Comparison of ENCODE assay signal across 1 cellular context in genomic region chr18:812123-812672, GRCh38.
TF ChIP-seq lines count a peak whose summit lies in the region.

TSS of gene YES1 (minus strand) at chr18:812242. CDS start at chr18:756827, 55,415 bp downstream.

TF ChIP-seq in K562, 482 proteins besides CTCF, POLR2A, EP300 and RAD21 (continued from another document and continues in another):
- TF ChIP-seq TOE1 (IDR thresholded peaks at IDR 0.05; ENCODE audit: borderline replicate concordance) = no peak
- TF ChIP-seq TOE1 (CRISPR knock-in tag; IDR thresholded peaks at IDR 0.05; ENCODE audit: borderline replicate concordance, low read depth) = no peak
- TF ChIP-seq MEIS2 (IDR thresholded peaks at IDR 0.05; ENCODE audit: partially characterized antibody) = peak; percentile 51
- peak in 1 of 2 experiments; percentile 43; a peak in 1 of 4 replicates for TF ChIP-seq TBL1XR1 (IDR thresholded peaks at IDR 0.05; ENCODE audit: low read length in 2 of 2)
- no peak for TF ChIP-seq TAL1 (IDR thresholded peaks at IDR 0.05)
- TF ChIP-seq HLTF (IDR thresholded peaks at IDR 0.05) = no peak
- TF ChIP-seq IRF9 (tag; IDR thresholded peaks at IDR 0.05) = no peak
- TF ChIP-seq RNF2 (IDR thresholded peaks at IDR 0.05) = no peak
- no peak for TF ChIP-seq PYGO2 (tag; IDR thresholded peaks at IDR 0.05)
- 0 out of 2 replicates have a peak, but pooled peaks have one; percentile 23 for TF ChIP-seq JUNB (CRISPR knock-in tag; conservative IDR thresholded peaks at IDR 0.05)
- TF ChIP-seq ETV1 (tag; conservative IDR thresholded peaks at IDR 0.05; ENCODE audit: low read depth) = no peak
- no peak for TF ChIP-seq ZNF143 (CRISPR knock-in tag; IDR thresholded peaks at IDR 0.05)
- TF ChIP-seq FIP1L1 (IDR thresholded peaks at IDR 0.05; ENCODE audit: low read depth, low read length, poor library complexity, severe bottlenecking) = peak; percentile 83
- no peak for TF ChIP-seq GTF2A2 (tag; IDR thresholded peaks at IDR 0.05)
- TF ChIP-seq GTF2F1 (IDR thresholded peaks at IDR 0.05; ENCODE audit: low read depth, low read length) = 0 out of 2 replicates have a peak, but pooled peaks have one; percentile 45
- TF ChIP-seq STAT5B (CRISPR knock-in tag; IDR thresholded peaks at IDR 0.05) = no peak
- TF ChIP-seq MTF1 (CRISPR knock-in tag; IDR thresholded peaks at IDR 0.05; ENCODE audit: borderline replicate concordance) = no peak
- no peak for TF ChIP-seq CHD7 (IDR thresholded peaks at IDR 0.05; ENCODE audit: low read depth, low read length)
- TF ChIP-seq, protein P1, sequence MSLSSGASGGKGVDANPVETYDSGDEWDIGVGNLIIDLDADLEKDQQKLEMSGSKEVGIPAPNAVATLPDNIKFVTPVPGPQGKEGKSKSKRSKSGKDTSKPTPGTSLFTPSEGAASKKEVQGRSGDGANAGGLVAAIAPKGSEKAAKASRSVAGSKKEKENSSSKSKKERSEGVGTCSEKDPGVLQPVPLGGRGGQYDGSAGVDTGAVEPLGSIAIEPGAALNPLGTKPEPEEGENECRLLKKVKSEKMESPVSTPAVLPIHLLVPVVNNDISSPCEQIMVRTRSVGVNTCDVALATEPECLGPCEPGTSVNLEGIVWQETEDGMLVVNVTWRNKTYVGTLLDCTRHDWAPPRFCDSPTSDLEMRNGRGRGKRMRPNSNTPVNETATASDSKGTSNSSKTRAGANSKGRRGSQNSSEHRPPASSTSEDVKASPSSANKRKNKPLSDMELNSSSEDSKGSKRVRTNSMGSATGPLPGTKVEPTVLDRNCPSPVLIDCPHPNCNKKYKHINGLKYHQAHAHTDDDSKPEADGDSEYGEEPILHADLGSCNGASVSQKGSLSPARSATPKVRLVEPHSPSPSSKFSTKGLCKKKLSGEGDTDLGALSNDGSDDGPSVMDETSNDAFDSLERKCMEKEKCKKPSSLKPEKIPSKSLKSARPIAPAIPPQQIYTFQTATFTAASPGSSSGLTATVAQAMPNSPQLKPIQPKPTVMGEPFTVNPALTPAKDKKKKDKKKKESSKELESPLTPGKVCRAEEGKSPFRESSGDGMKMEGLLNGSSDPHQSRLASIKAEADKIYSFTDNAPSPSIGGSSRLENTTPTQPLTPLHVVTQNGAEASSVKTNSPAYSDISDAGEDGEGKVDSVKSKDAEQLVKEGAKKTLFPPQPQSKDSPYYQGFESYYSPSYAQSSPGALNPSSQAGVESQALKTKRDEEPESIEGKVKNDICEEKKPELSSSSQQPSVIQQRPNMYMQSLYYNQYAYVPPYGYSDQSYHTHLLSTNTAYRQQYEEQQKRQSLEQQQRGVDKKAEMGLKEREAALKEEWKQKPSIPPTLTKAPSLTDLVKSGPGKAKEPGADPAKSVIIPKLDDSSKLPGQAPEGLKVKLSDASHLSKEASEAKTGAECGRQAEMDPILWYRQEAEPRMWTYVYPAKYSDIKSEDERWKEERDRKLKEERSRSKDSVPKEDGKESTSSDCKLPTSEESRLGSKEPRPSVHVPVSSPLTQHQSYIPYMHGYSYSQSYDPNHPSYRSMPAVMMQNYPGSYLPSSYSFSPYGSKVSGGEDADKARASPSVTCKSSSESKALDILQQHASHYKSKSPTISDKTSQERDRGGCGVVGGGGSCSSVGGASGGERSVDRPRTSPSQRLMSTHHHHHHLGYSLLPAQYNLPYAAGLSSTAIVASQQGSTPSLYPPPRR (CRISPR knock-in tag; IDR thresholded peaks at IDR 0.05; ENCODE audit: borderline replicate concordance) = no peak
- TF ChIP-seq, protein P2, sequence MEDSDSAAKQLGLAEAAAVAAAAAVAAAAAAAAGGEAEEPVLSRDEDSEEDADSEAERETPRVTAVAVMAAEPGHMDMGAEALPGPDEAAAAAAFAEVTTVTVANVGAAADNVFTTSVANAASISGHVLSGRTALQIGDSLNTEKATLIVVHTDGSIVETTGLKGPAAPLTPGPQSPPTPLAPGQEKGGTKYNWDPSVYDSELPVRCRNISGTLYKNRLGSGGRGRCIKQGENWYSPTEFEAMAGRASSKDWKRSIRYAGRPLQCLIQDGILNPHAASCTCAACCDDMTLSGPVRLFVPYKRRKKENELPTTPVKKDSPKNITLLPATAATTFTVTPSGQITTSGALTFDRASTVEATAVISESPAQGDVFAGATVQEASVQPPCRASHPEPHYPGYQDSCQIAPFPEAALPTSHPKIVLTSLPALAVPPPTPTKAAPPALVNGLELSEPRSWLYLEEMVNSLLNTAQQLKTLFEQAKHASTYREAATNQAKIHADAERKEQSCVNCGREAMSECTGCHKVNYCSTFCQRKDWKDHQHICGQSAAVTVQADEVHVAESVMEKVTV (CRISPR knock-in tag; IDR thresholded peaks at IDR 0.05) = no peak
- no peak for TF ChIP-seq ZNF707 (CRISPR knock-in tag; conservative IDR thresholded peaks at IDR 0.05)
- TF ChIP-seq FOXK1 (CRISPR knock-in tag; IDR thresholded peaks at IDR 0.05; ENCODE audit: borderline replicate concordance) = no peak
- no peak for TF ChIP-seq ZNF668 (CRISPR knock-in tag; IDR thresholded peaks at IDR 0.05)
- TF ChIP-seq FOXK2 (conservative IDR thresholded peaks at IDR 0.05 in 1 of 2, IDR thresholded peaks at IDR 0.05 in 1 of 2; ENCODE audit: low read depth in 2 of 2) = no peak
- TF ChIP-seq ZNF124 (CRISPR knock-in tag; IDR thresholded peaks at IDR 0.05) = no peak
- TF ChIP-seq U2AF2 (optimal IDR thresholded peaks at IDR 0.05; ENCODE audit: low read depth, low read length) = no peak
- no peak for TF ChIP-seq ILF3 (IDR thresholded peaks at IDR 0.05; ENCODE audit: borderline replicate concordance)
- TF ChIP-seq CXXC5 (CRISPR knock-in tag; IDR thresholded peaks at IDR 0.05) = peak; percentile 87
- no peak for TF ChIP-seq LARP7 (IDR thresholded peaks at IDR 0.05)
- no peak for TF ChIP-seq ZNF282 (CRISPR knock-in tag; IDR thresholded peaks at IDR 0.05)
- TF ChIP-seq ZBTB2 (IDR thresholded peaks at IDR 0.05) = no peak
- TF ChIP-seq, protein P3, sequence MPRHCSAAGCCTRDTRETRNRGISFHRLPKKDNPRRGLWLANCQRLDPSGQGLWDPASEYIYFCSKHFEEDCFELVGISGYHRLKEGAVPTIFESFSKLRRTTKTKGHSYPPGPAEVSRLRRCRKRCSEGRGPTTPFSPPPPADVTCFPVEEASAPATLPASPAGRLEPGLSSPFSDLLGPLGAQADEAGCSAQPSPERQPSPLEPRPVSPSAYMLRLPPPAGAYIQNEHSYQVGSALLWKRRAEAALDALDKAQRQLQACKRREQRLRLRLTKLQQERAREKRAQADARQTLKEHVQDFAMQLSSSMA (CRISPR knock-in tag; IDR thresholded peaks at IDR 0.05) = no peak
- no peak for TF ChIP-seq BMI1 (IDR thresholded peaks at IDR 0.05; ENCODE audit: low read length)
- no peak for TF ChIP-seq DACH1 (IDR thresholded peaks at IDR 0.05; ENCODE audit: partially characterized antibody)
- 0 out of 4 replicates have a peak, but pooled peaks of 1 of the 2 experiments have one; percentile 3 for TF ChIP-seq RCOR1 (IDR thresholded peaks at IDR 0.05; ENCODE audit: borderline replicate concordance in 1 of 2, low read depth in 2 of 2, low read length in 2 of 2)
- no peak for TF ChIP-seq SMARCC2 (IDR thresholded peaks at IDR 0.05; ENCODE audit: low read depth)
- TF ChIP-seq HNRNPUL1 (IDR thresholded peaks at IDR 0.05; ENCODE audit: low read length) = no peak
- TF ChIP-seq HDAC6 (IDR thresholded peaks at IDR 0.05; ENCODE audit: low read depth, low read length) = no peak
- TF ChIP-seq FOXO4 (CRISPR knock-in tag; IDR thresholded peaks at IDR 0.05) = 0 out of 2 replicates have a peak, but pooled peaks have one; percentile 46
- no peak for TF ChIP-seq DIDO1 (tag; IDR thresholded peaks at IDR 0.05; ENCODE audit: low read depth)
- TF ChIP-seq MTA1 (IDR thresholded peaks at IDR 0.05; ENCODE audit: borderline replicate concordance) = no peak; the same call in 1 of the 2 replicates
